ENCODE assay signal across 25 cellular contexts in the genomic region with DNA sequence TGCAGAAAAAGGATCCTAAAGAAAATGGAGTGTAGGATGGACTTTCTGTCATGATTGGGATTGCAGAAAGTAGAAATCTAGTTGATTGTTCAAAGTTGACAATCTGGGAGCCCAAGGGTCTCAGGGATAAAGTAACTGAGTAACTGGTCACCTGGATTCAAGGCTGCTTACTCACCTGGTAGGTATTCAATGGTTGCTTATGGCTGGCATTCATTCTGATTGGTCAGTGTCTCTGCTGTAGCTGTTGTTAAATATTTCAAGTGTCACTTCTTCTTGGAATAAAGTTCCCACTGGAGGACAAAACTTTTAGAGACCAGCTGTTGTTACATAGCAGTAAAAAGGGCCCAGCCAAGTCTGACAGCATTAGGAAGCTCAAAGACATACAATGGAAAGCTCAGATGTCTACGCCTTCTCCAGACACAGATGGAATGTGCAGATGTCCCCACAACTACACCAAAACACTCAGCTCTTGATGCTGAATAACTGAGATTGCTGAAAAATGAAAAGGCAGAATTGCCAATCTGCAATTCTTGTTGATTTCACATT.
DNase-seq lines count a peak whose midpoint lies in the region; ATAC-seq and TF ChIP-seq lines count a peak whose summit lies in the region.
"Had no signal": no experiment of that assay in that cellular context is flagged by ENCODE, and none has a peak within 500 bp of the region (broad histone marks: within the 10 kb centered on the region; RNA-seq: fewer than 3 reads in every experiment).

No MANE protein-coding gene starts in this region.

- H3K27ac ChIP-seq in mammary epithelial cell (ENCODE audit: insufficient read depth, low read depth, low read length) (no peak overlapping the region), endodermal cell (ENCODE audit: low read depth, low read length) (no peak overlapping the region)
- H3K27ac ChIP-seq: BLaER1 treated with 17β-estradiol and CSF1 and Interleukin-3, amounts not matched to agents 10 nM and 100 nM; GM23248 had no signal

- no peaks in the 10 kb centered on the region for H3K79me2 ChIP-seq in mammary epithelial cell (ENCODE audit: insufficient read depth, low read length)

- H3K36me3 Mint-ChIP-seq in MCF 10A (ENCODE audit: insufficient read depth, unreplicated experiment): no peaks in the 10 kb centered on the region
- H3K36me3 Mint-ChIP-seq in nephron (ENCODE audit: low read depth): no peaks in the 10 kb centered on the region
- no peaks in the 10 kb centered on the region for H3K36me3 Mint-ChIP-seq in endodermal cell (ENCODE audit: low read depth)

- H3K9ac ChIP-seq in mammary epithelial cell (ENCODE audit: insufficient read depth, low read length) (no peak overlapping the region), endodermal cell (ENCODE audit: extremely low read depth, low read length, poor library complexity, severe bottlenecking) (no peak overlapping the region)
- H3K9ac ChIP-seq: BLaER1 treated with 17β-estradiol and CSF1 and Interleukin-3, amounts not matched to agents 10 nM and 100 nM; GM23248 had no signal

- H3K27me3 ChIP-seq in mammary epithelial cell (ENCODE audit: insufficient read depth, low read length) (no peaks in the 10 kb centered on the region), endodermal cell (ENCODE audit: control insufficient read depth, insufficient read depth, low read length, poor library complexity, severe bottlenecking) (no peaks in the 10 kb centered on the region)
- H3K27me3 ChIP-seq: BLaER1 treated with 17β-estradiol and CSF1 and Interleukin-3, amounts not matched to agents 10 nM and 100 nM had no signal

- H3K9me3 Mint-ChIP-seq in MCF 10A (ENCODE audit: unreplicated experiment) (no peaks in the 10 kb centered on the region), nephron (no peaks in the 10 kb centered on the region), endodermal cell (peaks cover 14% of the 10 kb centered on the region)
- H3K9me3 Mint-ChIP-seq: CD4-positive, alpha-beta T cell; HFFc6 had no signal

- BruUV-seq in mammary epithelial cell (replicated peaks; lab: Mats Ljungman, UMichigan) (no TSS peak), MCF 10A (replicated peaks; lab: Mats Ljungman, UMichigan) (no TSS peak)

- no peaks in the 10 kb centered on the region for H4K20me1 ChIP-seq in mammary epithelial cell (ENCODE audit: insufficient read depth, low read length)
- H4K20me1 ChIP-seq: BLaER1 treated with 17β-estradiol and CSF1 and Interleukin-3, amounts not matched to agents 10 nM and 100 nM had no signal

- H3K27ac Mint-ChIP-seq in MCF 10A (ENCODE audit: low read depth, unreplicated experiment): no peak overlapping the region
- H3K27ac Mint-ChIP-seq in nephron: peak overlapping the region; percentile 73 to 90 (median 76)
- no peak overlapping the region for H3K27ac Mint-ChIP-seq in endodermal cell
- H3K27ac Mint-ChIP-seq: CD4-positive, alpha-beta T cell; HFFc6 had no signal

- DNase-seq in mammary epithelial cell: peak; percentile 23
- DNase-seq in MCF 10A (ENCODE audit: unreplicated experiment): no peak
- DNase-seq in inferior parietal cortex (ENCODE audit: extremely low spot score): peak; percentile 8
- DNase-seq in cortex of kidney (lab: John Stamatoyannopoulos, UW): no peak
- DNase-seq in endodermal cell: no peak
- DNase-seq: CD4-positive, alpha-beta T cell; COR-L47; DMS79; EL; GDM1; GM23248; H7; HFFc6; IMR-90; KG1; MM.1S; NCI-H2029; NCI-H2227 treated with DMSO at 0.1 percent for 48 hours; NCI-H526 treated with DMSO at 0.1 percent for 48 hours; SHP77 treated with DMSO at 0.1 percent for 48 hours had no signal

- no peak overlapping the region for H2AFZ ChIP-seq in mammary epithelial cell (ENCODE audit: low read depth, low read length)
- H2AFZ ChIP-seq: GM23248 had no signal

- H3K4me3 Mint-ChIP-seq in MCF 10A (ENCODE audit: unreplicated experiment) (no peak overlapping the region), nephron (peak overlapping the region in 1 of 3 experiments; percentile 52), endodermal cell (no peak overlapping the region)
- H3K4me3 Mint-ChIP-seq: CD4-positive, alpha-beta T cell; HFFc6 had no signal

- WGBS in mammary epithelial cell (ENCODE audit: low coverage, missing lambda C conversion rate): 100% methylated on average over 1 of the region's 1 CpG
- 40% methylated on average over 1 of the region's 1 CpG; no CpG with 5 or more reads in 1 of the 2 experiments for WGBS in endodermal cell (ENCODE audit: insufficient coverage in 1 of 2, insufficient read length in 1 of 2), 2 experiments

- no peaks in the 10 kb centered on the region for H3K9me3 ChIP-seq in mammary epithelial cell (replicated peaks; ENCODE audit: insufficient read depth, low read length)
- no peaks in the 10 kb centered on the region for H3K9me3 ChIP-seq in endodermal cell (ENCODE audit: control insufficient read depth, low read length)

- POLR2A ChIA-PET in MCF 10A (lab: Yijun Ruan, JAX): interaction anchor here (0.5 kb wide), 1 partner anchor 77 kb away, joined by 3 read pairs; no protein-coding TSS in a partner anchor

- no peak for ATAC-seq in HG03354 (IDR thresholded peaks at IDR 0.05; ENCODE audit: poor library complexity, severe bottlenecking, unreplicated experiment)
- ATAC-seq: GM12878, Panc1 had no signal

- H3K36me3 ChIP-seq in mammary epithelial cell (ENCODE audit: insufficient read depth, low read length) (no peaks in the 10 kb centered on the region), endodermal cell (ENCODE audit: control insufficient read depth, insufficient read depth, low read length) (no peaks in the 10 kb centered on the region)
- H3K36me3 ChIP-seq: BLaER1 treated with 17β-estradiol and CSF1 and Interleukin-3, amounts not matched to agents 10 nM and 100 nM had no signal

- no peaks in the 10 kb centered on the region for H3K4me1 Mint-ChIP-seq in MCF 10A (ENCODE audit: insufficient read depth, unreplicated experiment)
- peaks cover 47% of the 10 kb centered on the region for H3K4me1 Mint-ChIP-seq in nephron
- H3K4me1 Mint-ChIP-seq in endodermal cell: peaks cover 2% of the 10 kb centered on the region

- H3K4me1 ChIP-seq in mammary epithelial cell (ENCODE audit: insufficient read depth, low read length) (no peaks in the 10 kb centered on the region), endodermal cell (ENCODE audit: control insufficient read depth, insufficient read depth, low read length) (no peaks in the 10 kb centered on the region)

- dilution Hi-C loops in mammary epithelial cell (cut with HindIII; ENCODE audit: low sequenced_read_pairs): loop anchor here (10.0 kb wide), 1 partner anchor 58 kb away; no protein-coding TSS in a partner anchor

- intact Hi-C loops in mammary epithelial cell (cut with micrococcal nuclease): no loop called here
- intact Hi-C loops in MCF 10A (cut with micrococcal nuclease): no loop called here

- H3K4me3 ChIP-seq in mammary epithelial cell (replicated peaks in 1 of 3; ENCODE audit: insufficient read depth in 1 of 3, low read depth in 2 of 3, low read length in 3 of 3): no peak overlapping the region
- no peak overlapping the region for H3K4me3 ChIP-seq in endodermal cell (ENCODE audit: low read length)
- H3K4me3 ChIP-seq: BLaER1 treated with 17β-estradiol and CSF1 and Interleukin-3, amounts not matched to agents 10 nM and 100 nM; GM12878; GM23248 had no signal

- in situ Hi-C loops in mammary epithelial cell (cut with MboI; ENCODE audit: low sequenced_read_pairs in 2 of 2): loop anchor here in 1 of 2 donors (5.0 kb wide), 1 partner anchor 76 kb away; no protein-coding TSS in a partner anchor

- TF ChIP-seq CTCF in mammary epithelial cell (conservative IDR thresholded peaks at IDR 0.05 in 1 of 2, IDR thresholded peaks at IDR 0.05 in 1 of 2; ENCODE audit: extremely low read depth in 1 of 2, insufficient read depth in 1 of 2, low read depth in 1 of 2, low read length in 2 of 2): no peak
- TF ChIP-seq CTCF in MCF 10A (IDR thresholded peaks at IDR 0.05; ENCODE audit: unreplicated experiment): no peak
- TF ChIP-seq CTCF in nephron (IDR thresholded peaks at IDR 0.05; ENCODE audit: unreplicated experiment in 3 of 3): no peak
- TF ChIP-seq CTCF in endodermal cell (conservative IDR thresholded peaks at IDR 0.05): no peak

- CTCF ChIA-PET in mammary epithelial cell (lab: Charles Lee; ENCODE audit: low non-redundant PET): no interaction called here
- CTCF ChIA-PET in MCF 10A (lab: Yijun Ruan, JAX): interaction anchor here (0.5 to 1.7 kb wide), 3 partner anchors 76 to 1730 kb away, joined by 3 to 5 read pairs (median 3); no protein-coding TSS in a partner anchor

- H3K27me3 Mint-ChIP-seq in MCF 10A (ENCODE audit: insufficient read depth, unreplicated experiment) (peaks cover 51% of the 10 kb centered on the region), nephron (ENCODE audit: low read depth) (peaks cover 20% of the 10 kb centered on the region), endodermal cell (ENCODE audit: insufficient read depth) (peaks cover 10% of the 10 kb centered on the region)

- H3K4me2 ChIP-seq in mammary epithelial cell (ENCODE audit: insufficient read depth, low read depth, low read length): no peak overlapping the region
- H3K4me2 ChIP-seq: BLaER1 treated with 17β-estradiol and CSF1 and Interleukin-3, amounts not matched to agents 10 nM and 100 nM had no signal

Comparison
In these comparisons a context has a peak if more than half of its experiments do, and no peak if none do; other contexts are left out.
1. DNase-seq: peak in mammary epithelial cell (single experiment) and inferior parietal cortex (single experiment); none in MCF 10A (single experiment), cortex of kidney (single experiment) and endodermal cell (single experiment).
2. H3K27ac Mint-ChIP-seq: peak in nephron (3 of 3); none in MCF 10A (single experiment) and endodermal cell (single experiment).